Comparison of ENCODE assay signal across 8 cellular contexts in genomic region chr2:181790716-181791649, GRCh38.
DNase-seq lines count a peak whose midpoint lies in the region; ATAC-seq and TF ChIP-seq lines count a peak whose summit lies in the region.

No MANE protein-coding gene starts in this region.

- peaks cover 5% of the 10 kb centered on the region for H3K9me3 Mint-ChIP-seq in activated T-helper 1 cell treated with anti-CD3 and anti-CD28 coated beads, Interleukin-12 subunit alpha, Interleukin-12 subunit beta, Interleukin-2, Interleukin-4 antibody, amounts not matched to agents 30 ng/mL and 10 ng/mL and 1 ng/mL, durations not matched to agents 14 hours and 24 hours and 36 hours

- peaks cover 2% of the 10 kb centered on the region for H3K36me3 Mint-ChIP-seq in activated T-helper 1 cell treated with anti-CD3 and anti-CD28 coated beads, Interleukin-12 subunit alpha, Interleukin-12 subunit beta, Interleukin-2, Interleukin-4 antibody, amounts not matched to agents 30 ng/mL and 10 ng/mL and 1 ng/mL, durations not matched to agents 14 hours and 24 hours and 36 hours (ENCODE audit: low read depth)

- H3K36me3 ChIP-seq in lung (ENCODE audit: control insufficient read depth in 2 of 2, insufficient read depth in 2 of 2, low read length in 2 of 2), result no peaks in the 10 kb centered on the region

- H3K27ac ChIP-seq in lung (ENCODE audit: low read depth in 1 of 2, low read length in 1 of 2), result no peak overlapping the region

- intact Hi-C loops in activated T-helper 1 cell treated with anti-CD3 and anti-CD28 coated beads, Interleukin-12 subunit alpha, Interleukin-12 subunit beta, Interleukin-2, Interleukin-4 antibody, amounts not matched to agents 30 ng/mL and 10 ng/mL and 1 ng/mL, durations not matched to agents 14 hours and 24 hours and 36 hours (cut with micrococcal nuclease), result loop anchor here (1.0 to 10.0 kb wide), 9 partner anchors 20 to 1784 kb away; partner anchors contain the start of genes CWC22, ITPRID2 and UBE2E3

- H3K27me3 Mint-ChIP-seq in activated T-helper 1 cell treated with anti-CD3 and anti-CD28 coated beads, Interleukin-12 subunit alpha, Interleukin-12 subunit beta, Interleukin-2, Interleukin-4 antibody, amounts not matched to agents 30 ng/mL and 10 ng/mL and 1 ng/mL, durations not matched to agents 14 hours and 24 hours and 36 hours (ENCODE audit: insufficient read depth), result no peaks in the 10 kb centered on the region

- H3K4me1 ChIP-seq in lung (ENCODE audit: control insufficient read depth in 2 of 2, insufficient read depth in 2 of 2, low read length in 2 of 2), result no peaks in the 10 kb centered on the region

- WGBS in lung, 2 donors, result 51 to 56% methylated on average over 10 of the region's 10 CpGs

- H3K27me3 ChIP-seq in lung (ENCODE audit: control insufficient read depth, insufficient read depth), result no peaks in the 10 kb centered on the region

- peaks cover 33% of the 10 kb centered on the region for H3K4me1 Mint-ChIP-seq in activated T-helper 1 cell treated with anti-CD3 and anti-CD28 coated beads, Interleukin-12 subunit alpha, Interleukin-12 subunit beta, Interleukin-2, Interleukin-4 antibody, amounts not matched to agents 30 ng/mL and 10 ng/mL and 1 ng/mL, durations not matched to agents 14 hours and 24 hours and 36 hours (ENCODE audit: low read depth)

- no peak overlapping the region for H3K4me3 Mint-ChIP-seq in activated T-helper 1 cell treated with anti-CD3 and anti-CD28 coated beads, Interleukin-12 subunit alpha, Interleukin-12 subunit beta, Interleukin-2, Interleukin-4 antibody, amounts not matched to agents 30 ng/mL and 10 ng/mL and 1 ng/mL, durations not matched to agents 14 hours and 24 hours and 36 hours

- ATAC-seq in GM21515 (IDR thresholded peaks at IDR 0.05; ENCODE audit: unreplicated experiment), result peak; percentile 95
- peak; percentile 20 for ATAC-seq in lung (ENCODE audit: insufficient read depth, low FRiP score)

- TF ChIP-seq CTCF in lung (IDR thresholded peaks at IDR 0.05; ENCODE audit: control extremely low read depth, extremely low read depth), result no peak

- DNase-seq in GM04504 (ENCODE audit: low read depth) (peak; percentile 73), HPDE6-E6E7 (ENCODE audit: extremely low spot score) (peak; percentile 88), lung (ENCODE audit: low spot score) (no peak), GF-D8 (lab: John Stamatoyannopoulos, UW) (no peak), NCI-H510A (lab: John Stamatoyannopoulos, UW) (no peak), epidermal melanocyte (ENCODE audit: insufficient read length, low spot score) (no peak)
- DNase-seq in activated T-helper 1 cell treated with anti-CD3 and anti-CD28 coated beads, Interleukin-12 subunit alpha, Interleukin-12 subunit beta, Interleukin-2, Interleukin-4 antibody, amounts not matched to agents 30 ng/mL and 10 ng/mL and 1 ng/mL, durations not matched to agents 14 hours and 24 hours and 36 hours (ENCODE audit: low spot score), result peak; percentile 3

- peak overlapping the region; percentile 38 for H3K27ac Mint-ChIP-seq in activated T-helper 1 cell treated with anti-CD3 and anti-CD28 coated beads, Interleukin-12 subunit alpha, Interleukin-12 subunit beta, Interleukin-2, Interleukin-4 antibody, amounts not matched to agents 30 ng/mL and 10 ng/mL and 1 ng/mL, durations not matched to agents 14 hours and 24 hours and 36 hours

- peaks cover 0 to 4% of the 10 kb centered on the region in 2 donors for H3K9me3 ChIP-seq in lung (ENCODE audit: control insufficient read depth in 2 of 2, insufficient read depth in 1 of 2, low read length in 1 of 2)

- no peak overlapping the region for H3K4me3 ChIP-seq in lung

Comparison
In these comparisons a context has a peak if more than half of its experiments do, and no peak if none do; other contexts are left out.
1. DNase-seq: peak in GM04504 (single experiment), HPDE6-E6E7 (single experiment) and activated T-helper 1 cell treated with anti-CD3 and anti-CD28 coated beads, Interleukin-12 subunit alpha, Interleukin-12 subunit beta, Interleukin-2, Interleukin-4 antibody, amounts not matched to agents 30 ng/mL and 10 ng/mL and 1 ng/mL, durations not matched to agents 14 hours and 24 hours and 36 hours (single experiment); none in lung (single experiment), GF-D8 (single experiment), NCI-H510A (single experiment) and epidermal melanocyte (single experiment).